ENCODE assay signal across 9 cellular contexts in the genomic region with DNA sequence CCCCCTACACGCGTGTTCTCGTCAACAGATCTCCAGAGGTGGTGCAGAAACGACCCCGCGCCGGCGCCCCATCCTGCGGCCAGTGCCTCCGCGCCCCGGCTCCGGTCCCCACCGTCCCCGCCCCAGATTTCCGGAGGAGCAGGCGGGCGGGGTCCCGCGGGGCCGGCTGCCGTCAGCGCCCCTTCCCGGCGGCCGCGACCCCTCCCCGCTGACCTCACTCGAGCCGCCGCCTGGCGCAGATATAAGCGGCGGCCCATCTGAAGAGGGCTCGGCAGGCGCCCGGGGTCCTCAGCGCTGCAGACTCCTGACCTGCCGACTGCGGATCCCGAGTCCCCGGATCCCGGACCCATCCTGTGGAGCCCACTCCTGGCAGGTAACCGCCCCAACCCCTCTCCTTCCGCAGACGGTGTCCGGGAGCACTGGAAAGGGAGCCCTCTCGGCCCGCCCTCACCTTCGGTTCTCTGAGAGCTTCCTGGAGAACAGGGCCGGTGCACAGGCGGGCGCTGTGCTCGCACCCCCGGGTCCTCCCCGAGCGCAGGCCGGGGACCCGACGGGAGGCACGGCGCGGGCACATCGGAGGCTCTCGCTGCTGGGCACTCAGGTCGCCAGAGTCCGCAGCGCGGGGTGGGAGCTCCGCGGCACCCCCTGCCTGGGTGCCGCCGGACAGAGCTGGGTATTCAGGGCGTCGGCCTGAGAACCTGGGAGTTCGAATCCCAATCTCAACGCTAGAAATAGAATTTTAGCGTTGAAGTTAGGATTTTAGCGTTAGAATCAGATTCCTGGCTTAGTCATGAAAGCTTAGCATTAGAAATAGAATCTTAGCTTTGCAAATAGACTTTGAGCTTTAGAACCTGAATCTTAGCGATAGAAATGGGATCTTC. TPM values are rescaled to one million over a fixed set of nuclear protein-coding genes. Genes with fewer than 3 reads are reported as not detected.
A peak's percentile ranks its signal among the peaks of the same experiment; 100 is the strongest.
DNase-seq lines count a peak whose midpoint lies in the region; ATAC-seq and TF ChIP-seq lines count a peak whose summit lies in the region.
"Had no signal": no experiment of that assay in that cellular context is flagged by ENCODE, and none has a peak within 500 bp of the region (broad histone marks: within the 10 kb centered on the region; RNA-seq: fewer than 3 reads in every experiment).

A gene with protein sequence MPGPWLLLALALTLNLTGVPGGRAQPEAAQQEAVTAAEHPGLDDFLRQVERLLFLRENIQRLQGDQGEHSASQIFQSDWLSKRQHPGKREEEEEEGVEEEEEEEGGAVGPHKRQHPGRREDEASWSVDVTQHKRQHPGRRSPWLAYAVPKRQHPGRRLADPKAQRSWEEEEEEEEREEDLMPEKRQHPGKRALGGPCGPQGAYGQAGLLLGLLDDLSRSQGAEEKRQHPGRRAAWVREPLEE (plus strand): TSS at position 270 of the 881 bp plus-strand sequence. CDS start 1,097 bp downstream, outside the sequence.

- no peaks in the 10 kb centered on the region for H3K9me3 Mint-ChIP-seq in neural crest cell

- no peak for TF ChIP-seq CTCF in neural crest cell (conservative IDR thresholded peaks at IDR 0.05)

- H3K4me1 ChIP-seq in BLaER1 treated with 17β-estradiol and CSF1 and Interleukin-3, amounts not matched to agents 10 nM and 100 nM = peaks cover 14 to 20% (median 17%) of the 10 kb centered on the region in 10 experiments; a peak in 19 of 20 replicates
- H3K4me1 ChIP-seq in HUES48 (ENCODE audit: control insufficient read depth, insufficient read depth, low read length) = peaks cover 4% of the 10 kb centered on the region; the same call in 1 of the 2 replicates
- H3K4me1 ChIP-seq in effector memory CD4-positive, alpha-beta T cell (ENCODE audit: control insufficient read depth, insufficient read depth, low read length, poor library complexity, severe bottlenecking) = peaks cover 8% of the 10 kb centered on the region

- H3K27ac Mint-ChIP-seq in neural crest cell (ENCODE audit: unreplicated experiment) = no peak within 1 kb of the TSS

- H3K27me3 Mint-ChIP-seq in neural crest cell (ENCODE audit: low read depth) = peaks cover 90% of the 10 kb centered on the region

- H4K20me1 ChIP-seq in BLaER1 treated with 17β-estradiol and CSF1 and Interleukin-3, amounts not matched to agents 10 nM and 100 nM = peaks cover 0 to 14% (median 0%) of the 10 kb centered on the region in 11 experiments; a peak in 8 of 22 replicates

- H3K9me3 ChIP-seq in BLaER1 treated with 17β-estradiol and CSF1 and Interleukin-3, amounts not matched to agents 10 nM and 100 nM (replicated peaks in 1 of 11) = no peaks in the 10 kb centered on the region
- H3K9me3 ChIP-seq in HUES48 (ENCODE audit: control insufficient read depth, insufficient read depth, low read length) = no peaks in the 10 kb centered on the region
- H3K9me3 ChIP-seq in effector memory CD4-positive, alpha-beta T cell (ENCODE audit: control insufficient read depth, low read length) = no peaks in the 10 kb centered on the region

- H3K27me3 ChIP-seq in BLaER1 treated with 17β-estradiol and CSF1 and Interleukin-3, amounts not matched to agents 10 nM and 100 nM = peaks cover 42 to 58% (median 53%) of the 10 kb centered on the region in 11 experiments
- H3K27me3 ChIP-seq in HUES48 (ENCODE audit: control insufficient read depth, insufficient read depth, low read length) = peaks cover 98% of the 10 kb centered on the region
- H3K27me3 ChIP-seq in effector memory CD4-positive, alpha-beta T cell (replicated peaks; ENCODE audit: control insufficient read depth, insufficient read depth, low read length, poor library complexity, severe bottlenecking) = peaks cover 23% of the 10 kb centered on the region

- DNase-seq in effector memory CD4-positive, alpha-beta T cell = no peak
- DNase-seq in neural crest cell (ENCODE audit: low read depth, low spot score) (peak; percentile 17), putamen (ENCODE audit: low spot score) (no peak)

- H3K36me3 Mint-ChIP-seq in neural crest cell (ENCODE audit: low read depth) = no peaks in the 10 kb centered on the region

- peak within 1 kb of the TSS; percentile 48 to 71 (median 60) for H3K4me3 ChIP-seq in BLaER1 treated with 17β-estradiol and CSF1 and Interleukin-3, amounts not matched to agents 10 nM and 100 nM
- H3K4me3 ChIP-seq in HUES48 (ENCODE audit: low read depth, low read length) = peak within 1 kb of the TSS; percentile 52
- peak within 1 kb of the TSS; percentile 42 for H3K4me3 ChIP-seq in effector memory CD4-positive, alpha-beta T cell (ENCODE audit: insufficient read depth, low read depth, low read length, poor library complexity, severe bottlenecking)

- ATAC-seq in esophagus mucosa (no peak), HG03432 (IDR thresholded peaks at IDR 0.05; ENCODE audit: unreplicated experiment) (no peak), GM21367 (IDR thresholded peaks at IDR 0.05; ENCODE audit: unreplicated experiment) (no peak)

- peaks cover 22% of the 10 kb centered on the region for H3K4me1 Mint-ChIP-seq in neural crest cell

- peak within 1 kb of the TSS in 10 of 11 experiments; percentile 14 to 67 (median 61); a peak in 19 of 22 replicates for H3K9ac ChIP-seq in BLaER1 treated with 17β-estradiol and CSF1 and Interleukin-3, amounts not matched to agents 10 nM and 100 nM
- H3K9ac ChIP-seq in HUES48 (ENCODE audit: low read depth, low read length) = no peak within 1 kb of the TSS

- H3K4me3 Mint-ChIP-seq in neural crest cell = peak within 1 kb of the TSS; percentile 70

- no peak within 1 kb of the TSS for H3K27ac ChIP-seq in BLaER1 treated with 17β-estradiol and CSF1 and Interleukin-3, amounts not matched to agents 10 nM and 100 nM
- H3K27ac ChIP-seq in HUES48 (ENCODE audit: low read depth, low read length) = no peak within 1 kb of the TSS
- no peak within 1 kb of the TSS for H3K27ac ChIP-seq in effector memory CD4-positive, alpha-beta T cell (ENCODE audit: insufficient read depth, low read length, poor library complexity, severe bottlenecking)

- no peaks in the 10 kb centered on the region for H3K36me3 ChIP-seq in BLaER1 treated with 17β-estradiol and CSF1 and Interleukin-3, amounts not matched to agents 10 nM and 100 nM
- no peaks in the 10 kb centered on the region for H3K36me3 ChIP-seq in HUES48 (ENCODE audit: control insufficient read depth, insufficient read depth, low read length)
- no peaks in the 10 kb centered on the region for H3K36me3 ChIP-seq in effector memory CD4-positive, alpha-beta T cell (ENCODE audit: control insufficient read depth, insufficient read depth, low read length)

- peak within 1 kb of the TSS; percentile 88 to 98 (median 94) for H3K4me2 ChIP-seq in BLaER1 treated with 17β-estradiol and CSF1 and Interleukin-3, amounts not matched to agents 10 nM and 100 nM

RNA-seq across cellular contexts. Expression of the gene that starts here (rescaled TPM):
- total RNA-seq in neural crest cell = 0.36 and 0.61 TPM in 2 replicates
- total RNA-seq in esophagus mucosa = not detected
- total RNA-seq: T-helper 1 cell treated with Interleukin-12 subunit alpha and Interleukin-12 subunit beta and Interleukin-4 antibody, amounts not matched to agents 30 ng/mL and 1 ng/mL, for 36 hours had no signal

Comparison
In these comparisons a context has a peak if more than half of its experiments do, and no peak if none do; other contexts are left out.
1. Peak in DNase-seq in neural crest cell; RNA of the gene not detected or under 1 TPM.